ENCODE assay signal across 1 cellular context in the genomic region with DNA sequence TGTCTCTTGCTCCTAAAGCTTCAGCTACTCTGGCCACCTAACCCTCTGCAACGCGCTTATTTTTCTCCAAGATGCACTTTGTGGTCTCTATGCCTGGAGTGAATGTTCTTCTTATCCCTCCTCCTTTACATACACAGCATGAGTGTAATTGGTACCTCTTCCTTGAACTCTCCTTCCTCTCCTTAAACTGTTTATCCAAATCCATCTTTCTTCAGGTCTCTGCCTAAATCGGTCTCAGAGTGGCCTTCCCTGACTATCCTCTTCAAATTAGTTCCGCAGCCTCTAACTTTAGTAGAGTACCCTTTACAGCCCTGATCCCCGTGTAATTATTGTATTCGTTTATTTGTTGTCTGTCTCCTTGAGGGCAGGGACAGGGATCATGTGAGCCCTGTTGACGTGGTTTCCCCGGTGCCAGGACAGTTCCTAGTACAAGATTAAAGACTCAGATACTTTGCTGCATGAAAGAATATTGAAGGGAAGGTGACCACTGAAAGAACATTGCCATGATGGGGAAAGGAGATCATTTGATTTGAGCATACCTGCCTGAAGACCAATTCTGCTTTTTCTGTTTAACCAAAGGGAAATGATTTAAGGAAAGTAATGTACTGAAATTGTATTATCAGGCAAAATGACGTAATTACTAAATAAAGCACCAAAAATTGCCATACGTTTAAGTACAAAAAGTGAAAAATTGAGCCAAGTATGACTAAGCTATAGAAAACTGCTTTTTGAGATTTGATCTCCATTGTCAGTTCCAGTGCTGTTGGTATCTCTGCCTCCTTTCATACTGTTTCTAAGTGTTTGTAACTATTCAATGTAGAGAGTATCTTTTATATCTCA.
TF ChIP-seq lines count a peak whose summit lies in the region.

No MANE protein-coding gene starts in this region.

TF ChIP-seq in K562, 482 proteins besides CTCF, POLR2A, EP300 and RAD21 (continued from another document):
- TF ChIP-seq, protein P1, sequence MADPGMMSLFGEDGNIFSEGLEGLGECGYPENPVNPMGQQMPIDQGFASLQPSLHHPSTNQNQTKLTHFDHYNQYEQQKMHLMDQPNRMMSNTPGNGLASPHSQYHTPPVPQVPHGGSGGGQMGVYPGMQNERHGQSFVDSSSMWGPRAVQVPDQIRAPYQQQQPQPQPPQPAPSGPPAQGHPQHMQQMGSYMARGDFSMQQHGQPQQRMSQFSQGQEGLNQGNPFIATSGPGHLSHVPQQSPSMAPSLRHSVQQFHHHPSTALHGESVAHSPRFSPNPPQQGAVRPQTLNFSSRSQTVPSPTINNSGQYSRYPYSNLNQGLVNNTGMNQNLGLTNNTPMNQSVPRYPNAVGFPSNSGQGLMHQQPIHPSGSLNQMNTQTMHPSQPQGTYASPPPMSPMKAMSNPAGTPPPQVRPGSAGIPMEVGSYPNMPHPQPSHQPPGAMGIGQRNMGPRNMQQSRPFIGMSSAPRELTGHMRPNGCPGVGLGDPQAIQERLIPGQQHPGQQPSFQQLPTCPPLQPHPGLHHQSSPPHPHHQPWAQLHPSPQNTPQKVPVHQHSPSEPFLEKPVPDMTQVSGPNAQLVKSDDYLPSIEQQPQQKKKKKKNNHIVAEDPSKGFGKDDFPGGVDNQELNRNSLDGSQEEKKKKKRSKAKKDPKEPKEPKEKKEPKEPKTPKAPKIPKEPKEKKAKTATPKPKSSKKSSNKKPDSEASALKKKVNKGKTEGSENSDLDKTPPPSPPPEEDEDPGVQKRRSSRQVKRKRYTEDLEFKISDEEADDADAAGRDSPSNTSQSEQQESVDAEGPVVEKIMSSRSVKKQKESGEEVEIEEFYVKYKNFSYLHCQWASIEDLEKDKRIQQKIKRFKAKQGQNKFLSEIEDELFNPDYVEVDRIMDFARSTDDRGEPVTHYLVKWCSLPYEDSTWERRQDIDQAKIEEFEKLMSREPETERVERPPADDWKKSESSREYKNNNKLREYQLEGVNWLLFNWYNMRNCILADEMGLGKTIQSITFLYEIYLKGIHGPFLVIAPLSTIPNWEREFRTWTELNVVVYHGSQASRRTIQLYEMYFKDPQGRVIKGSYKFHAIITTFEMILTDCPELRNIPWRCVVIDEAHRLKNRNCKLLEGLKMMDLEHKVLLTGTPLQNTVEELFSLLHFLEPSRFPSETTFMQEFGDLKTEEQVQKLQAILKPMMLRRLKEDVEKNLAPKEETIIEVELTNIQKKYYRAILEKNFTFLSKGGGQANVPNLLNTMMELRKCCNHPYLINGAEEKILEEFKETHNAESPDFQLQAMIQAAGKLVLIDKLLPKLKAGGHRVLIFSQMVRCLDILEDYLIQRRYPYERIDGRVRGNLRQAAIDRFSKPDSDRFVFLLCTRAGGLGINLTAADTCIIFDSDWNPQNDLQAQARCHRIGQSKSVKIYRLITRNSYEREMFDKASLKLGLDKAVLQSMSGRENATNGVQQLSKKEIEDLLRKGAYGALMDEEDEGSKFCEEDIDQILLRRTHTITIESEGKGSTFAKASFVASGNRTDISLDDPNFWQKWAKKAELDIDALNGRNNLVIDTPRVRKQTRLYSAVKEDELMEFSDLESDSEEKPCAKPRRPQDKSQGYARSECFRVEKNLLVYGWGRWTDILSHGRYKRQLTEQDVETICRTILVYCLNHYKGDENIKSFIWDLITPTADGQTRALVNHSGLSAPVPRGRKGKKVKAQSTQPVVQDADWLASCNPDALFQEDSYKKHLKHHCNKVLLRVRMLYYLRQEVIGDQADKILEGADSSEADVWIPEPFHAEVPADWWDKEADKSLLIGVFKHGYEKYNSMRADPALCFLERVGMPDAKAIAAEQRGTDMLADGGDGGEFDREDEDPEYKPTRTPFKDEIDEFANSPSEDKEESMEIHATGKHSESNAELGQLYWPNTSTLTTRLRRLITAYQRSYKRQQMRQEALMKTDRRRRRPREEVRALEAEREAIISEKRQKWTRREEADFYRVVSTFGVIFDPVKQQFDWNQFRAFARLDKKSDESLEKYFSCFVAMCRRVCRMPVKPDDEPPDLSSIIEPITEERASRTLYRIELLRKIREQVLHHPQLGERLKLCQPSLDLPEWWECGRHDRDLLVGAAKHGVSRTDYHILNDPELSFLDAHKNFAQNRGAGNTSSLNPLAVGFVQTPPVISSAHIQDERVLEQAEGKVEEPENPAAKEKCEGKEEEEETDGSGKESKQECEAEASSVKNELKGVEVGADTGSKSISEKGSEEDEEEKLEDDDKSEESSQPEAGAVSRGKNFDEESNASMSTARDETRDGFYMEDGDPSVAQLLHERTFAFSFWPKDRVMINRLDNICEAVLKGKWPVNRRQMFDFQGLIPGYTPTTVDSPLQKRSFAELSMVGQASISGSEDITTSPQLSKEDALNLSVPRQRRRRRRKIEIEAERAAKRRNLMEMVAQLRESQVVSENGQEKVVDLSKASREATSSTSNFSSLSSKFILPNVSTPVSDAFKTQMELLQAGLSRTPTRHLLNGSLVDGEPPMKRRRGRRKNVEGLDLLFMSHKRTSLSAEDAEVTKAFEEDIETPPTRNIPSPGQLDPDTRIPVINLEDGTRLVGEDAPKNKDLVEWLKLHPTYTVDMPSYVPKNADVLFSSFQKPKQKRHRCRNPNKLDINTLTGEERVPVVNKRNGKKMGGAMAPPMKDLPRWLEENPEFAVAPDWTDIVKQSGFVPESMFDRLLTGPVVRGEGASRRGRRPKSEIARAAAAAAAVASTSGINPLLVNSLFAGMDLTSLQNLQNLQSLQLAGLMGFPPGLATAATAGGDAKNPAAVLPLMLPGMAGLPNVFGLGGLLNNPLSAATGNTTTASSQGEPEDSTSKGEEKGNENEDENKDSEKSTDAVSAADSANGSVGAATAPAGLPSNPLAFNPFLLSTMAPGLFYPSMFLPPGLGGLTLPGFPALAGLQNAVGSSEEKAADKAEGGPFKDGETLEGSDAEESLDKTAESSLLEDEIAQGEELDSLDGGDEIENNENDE (IDR thresholded peaks at IDR 0.05; ENCODE audit: low read depth, low read length): no peak
- TF ChIP-seq U2AF1 (optimal IDR thresholded peaks at IDR 0.05; ENCODE audit: low read depth, low read length): no peak
- TF ChIP-seq JUND (IDR thresholded peaks at IDR 0.05; ENCODE audit: borderline replicate concordance, low read depth, low read length): no peak
- peak; percentile 21; the same call in 1 of the 3 replicates for TF ChIP-seq JUND (tag; IDR thresholded peaks at IDR 0.05; ENCODE audit: borderline replicate concordance, low read depth, low read length)
- TF ChIP-seq, protein P2, sequence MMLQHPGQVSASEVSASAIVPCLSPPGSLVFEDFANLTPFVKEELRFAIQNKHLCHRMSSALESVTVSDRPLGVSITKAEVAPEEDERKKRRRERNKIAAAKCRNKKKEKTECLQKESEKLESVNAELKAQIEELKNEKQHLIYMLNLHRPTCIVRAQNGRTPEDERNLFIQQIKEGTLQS (IDR thresholded peaks at IDR 0.05): peak; percentile 72
- TF ChIP-seq, protein P2 (CRISPR knock-in tag; conservative IDR thresholded peaks at IDR 0.05): no peak
- TF ChIP-seq ZNF830 (CRISPR knock-in tag; IDR thresholded peaks at IDR 0.05): no peak
- TF ChIP-seq RB1 (IDR thresholded peaks at IDR 0.05; ENCODE audit: low read depth): no peak
- no peak for TF ChIP-seq NCOA1 (IDR thresholded peaks at IDR 0.05; ENCODE audit: low read depth)
- TF ChIP-seq FOXK2 (conservative IDR thresholded peaks at IDR 0.05 in 1 of 2, IDR thresholded peaks at IDR 0.05 in 1 of 2; ENCODE audit: low read depth in 2 of 2): no peak
- TF ChIP-seq, protein P3, sequence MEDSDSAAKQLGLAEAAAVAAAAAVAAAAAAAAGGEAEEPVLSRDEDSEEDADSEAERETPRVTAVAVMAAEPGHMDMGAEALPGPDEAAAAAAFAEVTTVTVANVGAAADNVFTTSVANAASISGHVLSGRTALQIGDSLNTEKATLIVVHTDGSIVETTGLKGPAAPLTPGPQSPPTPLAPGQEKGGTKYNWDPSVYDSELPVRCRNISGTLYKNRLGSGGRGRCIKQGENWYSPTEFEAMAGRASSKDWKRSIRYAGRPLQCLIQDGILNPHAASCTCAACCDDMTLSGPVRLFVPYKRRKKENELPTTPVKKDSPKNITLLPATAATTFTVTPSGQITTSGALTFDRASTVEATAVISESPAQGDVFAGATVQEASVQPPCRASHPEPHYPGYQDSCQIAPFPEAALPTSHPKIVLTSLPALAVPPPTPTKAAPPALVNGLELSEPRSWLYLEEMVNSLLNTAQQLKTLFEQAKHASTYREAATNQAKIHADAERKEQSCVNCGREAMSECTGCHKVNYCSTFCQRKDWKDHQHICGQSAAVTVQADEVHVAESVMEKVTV (CRISPR knock-in tag; IDR thresholded peaks at IDR 0.05): no peak
